In the genomic region with DNA sequence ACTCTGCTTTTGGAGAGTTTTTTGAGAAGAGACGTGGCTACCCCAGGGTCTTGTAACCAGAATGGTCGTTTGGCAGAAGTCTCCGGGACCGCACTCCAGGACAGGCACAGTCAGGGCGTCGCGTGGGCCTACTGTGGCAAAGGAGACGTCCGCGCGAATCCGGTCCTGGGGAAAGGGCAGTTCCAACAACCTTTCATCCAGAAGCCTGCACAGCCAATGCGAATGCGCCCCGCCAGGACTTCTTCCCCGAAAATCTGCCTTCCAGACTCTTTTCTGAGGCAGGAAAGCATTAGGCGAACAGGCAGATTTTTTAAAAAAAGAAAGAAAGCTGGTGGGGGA, we compare ENCODE assay signal across 9 cellular contexts. TPM values are rescaled to one million over a fixed set of nuclear protein-coding genes. Genes with fewer than 3 reads are reported as not detected.
DNase-seq lines count a peak whose midpoint lies in the region; ATAC-seq and TF ChIP-seq lines count a peak whose summit lies in the region.
"Had no signal": no experiment of that assay in that cellular context is flagged by ENCODE, and none has a peak within 500 bp of the region (broad histone marks: within the 10 kb centered on the region; RNA-seq: fewer than 3 reads in every experiment).

No MANE protein-coding gene starts in this region.

- H3K79me2 ChIP-seq in fibroblast of lung (ENCODE audit: control insufficient read depth, insufficient read depth, low read length), result no peaks in the 10 kb centered on the region

- peaks cover 62% of the 10 kb centered on the region for H3K27me3 Mint-ChIP-seq in IgD-negative memory B cell
- H3K27me3 Mint-ChIP-seq in activated T-cell treated with anti-CD3 and anti-CD28 coated beads, Interleukin-2, amount 50 U/mL, for 4 hours (ENCODE audit: low read depth), result peaks cover 84% of the 10 kb centered on the region

- H3K27ac Mint-ChIP-seq in IgD-negative memory B cell, result peak overlapping the region; percentile 27 to 83 (median 73)

- intact Hi-C loops in psoas muscle (cut with DNase I), result no loop called here

- POLR2A ChIA-PET in GM10248 (lab: Yijun Ruan, JAX), result interaction anchor here (0.6 kb wide), 1 partner anchor 99 kb away, joined by 3 read pairs; no protein-coding TSS in a partner anchor

- H3K36me3 Mint-ChIP-seq in IgD-negative memory B cell, result peaks cover 1% of the 10 kb centered on the region
- no peaks in the 10 kb centered on the region for H3K36me3 Mint-ChIP-seq in activated T-cell treated with anti-CD3 and anti-CD28 coated beads, Interleukin-2, amount 50 U/mL, for 4 hours (ENCODE audit: insufficient read depth)

- no peaks in the 10 kb centered on the region for H4K20me1 ChIP-seq in fibroblast of lung (ENCODE audit: control insufficient read depth, extremely low read depth, insufficient read depth, low read length)

- CTCF ChIA-PET in GM10248 (lab: Yijun Ruan, JAX), result interaction anchor here (0.9 to 2.2 kb wide), 3 partner anchors 10 to 766 kb away, joined by 3 to 12 read pairs (median 6); no protein-coding TSS in a partner anchor

- 31 to 37% (median 32%) methylated on average over 17 of the region's 17 CpGs for WGBS in psoas muscle, 3 donors

- peak; percentile 14 for DNase-seq in GM10248 (ENCODE audit: extremely low spot score)
- no peak for DNase-seq in fibroblast of lung (ENCODE audit: low read depth in 2 of 2)
- no peak for DNase-seq in psoas muscle
- no peak for DNase-seq in GM10266 (ENCODE audit: extremely low spot score)
- no peak for DNase-seq in activated T-cell treated with anti-CD3 and anti-CD28 coated beads, Interleukin-2, amount 50 U/mL, for 4 hours

- peak overlapping the region; percentile 93 for H3K4me2 ChIP-seq in fibroblast of lung (ENCODE audit: extremely low read depth, insufficient read depth, low read length)

- no peaks in the 10 kb centered on the region for H3K36me3 ChIP-seq in fibroblast of lung (ENCODE audit: control insufficient read depth, insufficient read depth, low read length)
- H3K36me3 ChIP-seq in psoas muscle (ENCODE audit: insufficient read depth in 1 of 2, low read depth in 1 of 2), result no peaks in the 10 kb centered on the region

- H3K27me3 ChIP-seq in fibroblast of lung (ENCODE audit: control insufficient read depth, insufficient read depth, low read length), result peaks cover 23% of the 10 kb centered on the region
- H3K27me3 ChIP-seq in psoas muscle (ENCODE audit: insufficient read depth in 3 of 3, low read length in 2 of 3), result peaks cover 0 to 68% (median 34%) of the 10 kb centered on the region in 3 donors

- peak overlapping the region; percentile 78 for H2AFZ ChIP-seq in fibroblast of lung (ENCODE audit: low read length)

- TF ChIP-seq CTCF in GM10248 (IDR thresholded peaks at IDR 0.05; ENCODE audit: control extremely low read depth, extremely low read depth, low read depth, missing control alignments) (no peak), fibroblast of lung (conservative IDR thresholded peaks at IDR 0.05 in 1 of 2, IDR thresholded peaks at IDR 0.05 in 1 of 2; ENCODE audit: low read depth in 1 of 2, low read length in 2 of 2) (no peak), psoas muscle (IDR thresholded peaks at IDR 0.05) (no peak), GM10266 (IDR thresholded peaks at IDR 0.05; ENCODE audit: control insufficient read depth, insufficient read depth, low read depth, missing control alignments) (no peak)

- peaks cover 0 to 9% (median 1%) of the 10 kb centered on the region in 3 donors for H3K9me3 Mint-ChIP-seq in IgD-negative memory B cell
- no peaks in the 10 kb centered on the region for H3K9me3 Mint-ChIP-seq in activated T-cell treated with anti-CD3 and anti-CD28 coated beads, Interleukin-2, amount 50 U/mL, for 4 hours

- peaks cover 14 to 22% (median 17%) of the 10 kb centered on the region in 3 donors for H3K4me1 Mint-ChIP-seq in IgD-negative memory B cell
- H3K4me1 Mint-ChIP-seq in activated T-cell treated with anti-CD3 and anti-CD28 coated beads, Interleukin-2, amount 50 U/mL, for 4 hours (ENCODE audit: low read depth), result peaks cover 25% of the 10 kb centered on the region

- H3K4me3 ChIP-seq in fibroblast of lung (replicated peaks in 1 of 4; ENCODE audit: control extremely low read depth in 1 of 4, insufficient read depth in 1 of 4, low read depth in 3 of 4, low read length in 4 of 4) (peak overlapping the region; percentile 46 to 67 (median 62)), psoas muscle (peak overlapping the region; percentile 58)

- ATAC-seq in psoas muscle (no peak), HG03521 (IDR thresholded peaks at IDR 0.05; ENCODE audit: unreplicated experiment) (no peak), HG03039 (IDR thresholded peaks at IDR 0.05; ENCODE audit: unreplicated experiment) (no peak)
- ATAC-seq in activated T-cell treated with anti-CD3 and anti-CD28 coated beads, Interleukin-2, amount 50 U/mL, for 4 hours, result no peak

- H3K4me1 ChIP-seq in fibroblast of lung (ENCODE audit: control insufficient read depth, extremely low read depth, insufficient read depth, low read length) (no peaks in the 10 kb centered on the region), psoas muscle (peaks cover 11% of the 10 kb centered on the region)

- H3K27ac ChIP-seq in fibroblast of lung (ENCODE audit: insufficient read depth, low read length) (no peak overlapping the region), psoas muscle (no peak overlapping the region)

- H3K9ac ChIP-seq in fibroblast of lung (ENCODE audit: insufficient read depth, low read length), result no peak overlapping the region

- H3K9me3 ChIP-seq in fibroblast of lung (ENCODE audit: control insufficient read depth, insufficient read depth, low read depth, low read length) (no peaks in the 10 kb centered on the region), psoas muscle (no peaks in the 10 kb centered on the region)

- peak overlapping the region; percentile 54 to 89 (median 72) for H3K4me3 Mint-ChIP-seq in IgD-negative memory B cell
- no peak overlapping the region for H3K4me3 Mint-ChIP-seq in activated T-cell treated with anti-CD3 and anti-CD28 coated beads, Interleukin-2, amount 50 U/mL, for 4 hours

RNA-seq across cellular contexts. Expression of a gene that starts 2.0 kb away (rescaled TPM):
- polyA plus RNA-seq in IgD-negative memory B cell (not detected), fibroblast of lung (0.02 and 0.51 TPM in 2 replicates), psoas muscle (under 1 TPM in 2 of 3 donors, not detected in 1; 0.01 to 0.03 TPM)
- total RNA-seq in fibroblast of lung (0.17 and 0.51 TPM in 2 replicates), psoas muscle (under 1 TPM in 1 of 4 donors, not detected in 3; 0.17 TPM)
- 0.56 TPM in 1 of 2 replicates, not detected in the other for polyA plus RNA-seq in fibroblast of lung (2012)
- polyA minus RNA-seq in fibroblast of lung (ENCODE audit: low replicate concordance), result not detected in 2 replicates
- not detected for total RNA-seq in activated T-cell treated with anti-CD3 and anti-CD28 coated beads, Interleukin-2, amount 50 U/mL, for 4 hours
- total RNA-seq: pulmonary artery endothelial cell had no signal
